ENCODE assay signal across 8 cellular contexts in genomic region chrX:39149761-39150160, GRCh38.
DNase-seq lines count a peak whose midpoint lies in the region; ATAC-seq and TF ChIP-seq lines count a peak whose summit lies in the region.

No MANE protein-coding gene starts in this region.

- H3K4me1 ChIP-seq in Caco-2 (no peaks in the 10 kb centered on the region), IMR-90 (ENCODE audit: control insufficient read depth, insufficient read depth, low read length) (no peaks in the 10 kb centered on the region)

- no CpG with 5 or more reads among the region's 8 CpGs for WGBS in IMR-90 (ENCODE audit: extremely low coverage in 2 of 2, insufficient read length in 1 of 2), 2 experiments

- no peaks in the 10 kb centered on the region for H3K36me3 Mint-ChIP-seq in Caco-2 (ENCODE audit: insufficient read depth, unreplicated experiment)

- no peak overlapping the region for H3K4me3 ChIP-seq in Caco-2 (ENCODE audit: low read depth, low read length)
- no peak overlapping the region for H3K4me3 ChIP-seq in IMR-90 (ENCODE audit: insufficient read depth, low read depth, low read length)
- H3K4me3 ChIP-seq in astrocyte of the cerebellum (ENCODE audit: low read depth, low read length): no peak overlapping the region

- no peak overlapping the region for H2BK15ac ChIP-seq in IMR-90 (ENCODE audit: low read depth, low read length)

- no peak overlapping the region for H3K27ac ChIP-seq in IMR-90 (ENCODE audit: insufficient read depth, low read length)

- H3K4me2 ChIP-seq in IMR-90 (ENCODE audit: low read depth, low read length): no peak overlapping the region

- BruUV-seq in Caco-2 (replicated peaks; lab: Mats Ljungman, UMichigan): no TSS peak
- no TSS peak for BruUV-seq in IMR-90 (replicated peaks; lab: Mats Ljungman, UMichigan)

- POLR2A ChIA-PET in Caco-2 (lab: Charles Lee) (no interaction called here), IMR-90 (lab: Charles Lee; ENCODE audit: unreplicated experiment) (no interaction called here)

- DNase-seq in Caco-2: peak in 1 of 2 experiments; percentile 46
- peak; percentile 40 for DNase-seq in IMR-90
- DNase-seq in SKM-1 treated with dmso at 0.1 percent for 144 hours (lab: John Stamatoyannopoulos, UW; ENCODE audit: unreplicated experiment): peak; percentile 28
- DNase-seq in astrocyte of the cerebellum (ENCODE audit: low read depth): no peak
- DNase-seq in iPS-NIHi11 (ENCODE audit: low spot score): peak; percentile 46
- peak; percentile 72 for DNase-seq in stimulated activated CD4-positive, alpha-beta T cell treated with anti-CD3 and anti-CD28 coated beads, Interleukin-15, amount 100 ng/mL, for 24 hours
- DNase-seq in SHP77 (lab: John Stamatoyannopoulos, UW): no peak
- no peak for DNase-seq in amniotic stem cell (lab: John Stamatoyannopoulos, UW)

- H2BK20ac ChIP-seq in IMR-90 (ENCODE audit: low read depth, low read length): no peak overlapping the region

- H2AK5ac ChIP-seq in IMR-90 (ENCODE audit: low read depth, low read length): no peak overlapping the region

- no peak for TF ChIP-seq POLR2A in IMR-90 (IDR thresholded peaks at IDR 0.05; ENCODE audit: low read depth, low read length)

- H3K36me3 ChIP-seq in Caco-2 (ENCODE audit: control insufficient read depth, insufficient read depth, low read length): no peaks in the 10 kb centered on the region
- no peaks in the 10 kb centered on the region for H3K36me3 ChIP-seq in IMR-90 (ENCODE audit: control insufficient read depth, insufficient read depth, low read length)

- CTCF ChIA-PET in Caco-2 (lab: Charles Lee): interaction anchor here (1.0 kb wide), 1 partner anchor 350 kb away, joined by 3 read pairs; no protein-coding TSS in a partner anchor
- CTCF ChIA-PET in IMR-90 (lab: Yijun Ruan, JAX): no interaction called here

- no peak overlapping the region for H2BK5ac ChIP-seq in IMR-90 (ENCODE audit: low read depth, low read length, poor library complexity, severe bottlenecking)

- no peaks in the 10 kb centered on the region for H3K4me1 Mint-ChIP-seq in Caco-2 (ENCODE audit: low read depth, unreplicated experiment)

- H4K5ac ChIP-seq in IMR-90 (ENCODE audit: low read depth, low read length): no peak overlapping the region

- H2AFZ ChIP-seq in IMR-90 (replicated peaks; ENCODE audit: low read length, poor library complexity): no peak overlapping the region

- H3K18ac ChIP-seq in IMR-90 (ENCODE audit: low read depth, low read length): no peak overlapping the region

- H3K9ac ChIP-seq in IMR-90 (ENCODE audit: low read depth, low read length): no peak overlapping the region

- no peak overlapping the region for H3K27ac Mint-ChIP-seq in Caco-2 (ENCODE audit: unreplicated experiment)

- H3K79me1 ChIP-seq in IMR-90 (ENCODE audit: low read depth in 1 of 2, low read length in 2 of 2): no peaks in the 10 kb centered on the region

- ATAC-seq in IMR-90 (ENCODE audit: low read depth): peak; percentile 53; the same call in 1 of the 2 replicates

- intact Hi-C loops in Caco-2 (cut with micrococcal nuclease; ENCODE audit: unreplicated experiment) (loop anchor here (1.0 kb wide), 1 partner anchor 349 kb away; no protein-coding TSS in a partner anchor), IMR-90 (cut with micrococcal nuclease) (loop anchor here (5.0 kb wide), 2 partner anchors 382 to 487 kb away; no protein-coding TSS in a partner anchor)

- H3K9me3 Mint-ChIP-seq in Caco-2 (ENCODE audit: unreplicated experiment): no peaks in the 10 kb centered on the region

- dilution Hi-C loops in IMR-90 (cut with HindIII; ENCODE audit: low sequenced_read_pairs, unreplicated experiment): no loop called here

- H4K8ac ChIP-seq in IMR-90 (ENCODE audit: low read depth in 2 of 2, low read length in 2 of 2): no peak overlapping the region

- H2BK120ac ChIP-seq in IMR-90 (ENCODE audit: low read depth, low read length): no peak overlapping the region

- no peaks in the 10 kb centered on the region for H3K9me1 ChIP-seq in IMR-90 (ENCODE audit: insufficient read depth, low read length)

- H3K27me3 ChIP-seq in Caco-2 (replicated peaks; ENCODE audit: control insufficient read depth, insufficient read depth, low read length): no peaks in the 10 kb centered on the region
- H3K27me3 ChIP-seq in IMR-90 (ENCODE audit: control insufficient read depth, insufficient read depth, low read length): peaks cover 28% of the 10 kb centered on the region

- in situ Hi-C loops in IMR-90 (cut with MboI; ENCODE audit: low sequenced_read_pairs): loop anchor here (5.0 to 10.0 kb wide), 2 partner anchors 55 to 392 kb away; no protein-coding TSS in a partner anchor
- in situ Hi-C loops in astrocyte of the cerebellum (cut with HindIII; ENCODE audit: low sequenced_read_pairs): no loop called here

- no peak overlapping the region for H3K23ac ChIP-seq in IMR-90 (ENCODE audit: low read depth, low read length)

- H4K20me1 ChIP-seq in IMR-90 (ENCODE audit: insufficient read depth, low read length): no peaks in the 10 kb centered on the region

- peak; percentile 40 to 47 for TF ChIP-seq CTCF in Caco-2 (IDR thresholded peaks at IDR 0.05; ENCODE audit: insufficient read depth in 1 of 2, low read depth in 1 of 2, low read length in 1 of 2, severe bottlenecking in 1 of 2, unreplicated experiment in 1 of 2)
- TF ChIP-seq CTCF in IMR-90 (conservative IDR thresholded peaks at IDR 0.05; ENCODE audit: low read depth, low read length): peak; percentile 54
- peak; percentile 67 for TF ChIP-seq CTCF in astrocyte of the cerebellum (IDR thresholded peaks at IDR 0.05; ENCODE audit: low read depth, low read length, missing control alignments)

- no peak overlapping the region for H3K4me3 Mint-ChIP-seq in Caco-2 (ENCODE audit: unreplicated experiment)

- no peak overlapping the region for H3K56ac ChIP-seq in IMR-90 (ENCODE audit: extremely low read depth, insufficient read depth, low read length)

- peak; percentile 64 for TF ChIP-seq RAD21 in IMR-90 (IDR thresholded peaks at IDR 0.05; ENCODE audit: low read length)

- no peak overlapping the region for H4K91ac ChIP-seq in IMR-90 (ENCODE audit: insufficient read depth, low read depth, low read length)

- no peak overlapping the region for H3K4ac ChIP-seq in IMR-90 (ENCODE audit: low read depth, low read length)

- no peak overlapping the region for H2AK9ac ChIP-seq in IMR-90 (replicated peaks; ENCODE audit: low read depth, low read length, poor library complexity)

- H3K14ac ChIP-seq in IMR-90 (replicated peaks; ENCODE audit: low read depth, low read length): no peak overlapping the region

- peaks cover 2% of the 10 kb centered on the region for H3K27me3 Mint-ChIP-seq in Caco-2 (ENCODE audit: insufficient read depth, unreplicated experiment)

- no peaks in the 10 kb centered on the region for H3K9me3 ChIP-seq in Caco-2
- no peaks in the 10 kb centered on the region for H3K9me3 ChIP-seq in IMR-90 (ENCODE audit: control insufficient read depth, insufficient read depth, low read length)

TF ChIP-seq in IMR-90, 13 proteins besides CTCF, POLR2A, EP300 and RAD21:
- TF ChIP-seq FOS (IDR thresholded peaks at IDR 0.05; ENCODE audit: low read depth, low read length) (no peak), SMC3 (IDR thresholded peaks at IDR 0.05; ENCODE audit: low read depth, low read length) (peak; percentile 62)

Comparison
In these comparisons a context has a peak if more than half of its experiments do, and no peak if none do; other contexts are left out.
1. DNase-seq: peak in IMR-90 (single experiment), SKM-1 treated with dmso at 0.1 percent for 144 hours (single experiment), iPS-NIHi11 (single experiment) and stimulated activated CD4-positive, alpha-beta T cell treated with anti-CD3 and anti-CD28 coated beads, Interleukin-15, amount 100 ng/mL, for 24 hours (single experiment); none in astrocyte of the cerebellum (single experiment), SHP77 (0 of 2) and amniotic stem cell (single experiment).
2. Peak in every context shown above with its lines, with median percentiles within 50 percentile points of each other: CTCF ChIP-seq.